Comparison of ENCODE assay signal across 9 cellular contexts in the genomic region with DNA sequence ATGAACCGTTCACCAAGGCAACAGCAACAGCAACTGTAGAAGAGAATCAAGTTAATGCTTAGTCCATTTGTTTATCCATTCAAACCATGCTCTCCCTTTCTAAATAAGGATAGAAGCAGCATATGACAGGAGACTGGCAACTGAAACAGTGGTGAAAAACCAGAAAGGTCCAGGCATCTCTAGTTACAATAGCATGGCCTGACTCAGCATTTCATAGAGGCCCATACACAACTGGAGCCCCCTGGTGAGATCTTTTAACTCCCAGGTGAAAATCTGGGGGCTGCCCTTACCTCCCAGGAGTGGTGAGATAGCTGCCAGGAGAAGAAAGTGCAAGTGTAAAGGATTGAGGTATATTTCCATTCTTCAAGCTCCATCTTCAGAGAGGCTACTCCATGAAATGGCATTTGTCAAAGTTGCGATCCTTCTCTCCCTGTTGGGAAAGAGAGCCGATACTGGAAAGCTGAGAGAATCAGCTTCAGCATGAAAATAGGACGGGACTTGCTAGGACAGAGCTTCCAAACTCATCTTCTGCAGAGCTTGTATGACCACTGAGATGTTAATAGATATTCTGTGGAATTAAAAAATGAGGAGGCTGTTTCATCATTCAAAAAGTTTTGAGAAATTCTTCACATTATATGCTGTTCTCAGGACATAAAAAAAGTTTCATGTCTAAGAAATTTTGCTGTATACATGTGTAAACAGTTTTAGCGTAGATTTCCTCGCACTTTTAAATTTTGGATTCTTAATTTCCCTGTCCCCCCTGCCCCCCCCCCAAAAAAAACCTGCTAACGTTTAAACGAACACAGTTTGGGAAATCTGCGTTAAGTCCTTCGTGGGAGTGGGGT. TPM values are rescaled to one million over a fixed set of nuclear protein-coding genes. Genes with fewer than 3 reads are reported as not detected.
A peak's percentile ranks its signal among the peaks of the same experiment; 100 is the strongest.
DNase-seq lines count a peak whose midpoint lies in the region; ATAC-seq lines count a peak whose summit lies in the region.
"Had no signal": no experiment of that assay in that cellular context is flagged by ENCODE, and none has a peak within 500 bp of the region (broad histone marks: within the 10 kb centered on the region; RNA-seq: fewer than 3 reads in every experiment).

No MANE protein-coding gene starts in this region.

- ATAC-seq in right cardiac atrium (no peak), GM21576 (IDR thresholded peaks at IDR 0.05; ENCODE audit: unreplicated experiment) (no peak), GM19023 (IDR thresholded peaks at IDR 0.05; ENCODE audit: unreplicated experiment) (no peak)

- no peak overlapping the region for H3K4me3 ChIP-seq in right cardiac atrium (ENCODE audit: low read length)
- no peak overlapping the region for H3K4me3 ChIP-seq in skeletal muscle tissue (ENCODE audit: low read length in 3 of 3)

- H3K4me1 ChIP-seq in right cardiac atrium (ENCODE audit: control insufficient read depth, insufficient read depth, low read length) (peaks cover 3% of the 10 kb centered on the region), skeletal muscle tissue (ENCODE audit: control insufficient read depth in 3 of 3, insufficient read depth in 3 of 3, low read length in 3 of 3) (peaks cover 4 to 9% (median 9%) of the 10 kb centered on the region in 3 donors)

- no peak overlapping the region for H3K9ac ChIP-seq in skeletal muscle tissue (ENCODE audit: low read depth in 1 of 3, low read length in 3 of 3)

- WGBS in right cardiac atrium = 51% methylated on average over 10 of the region's 10 CpGs

- H3K9me3 ChIP-seq in right cardiac atrium (ENCODE audit: control insufficient read depth, low read length) = no peaks in the 10 kb centered on the region
- H3K9me3 ChIP-seq in skeletal muscle tissue (ENCODE audit: control insufficient read depth in 3 of 3, low read length in 3 of 3) = no peaks in the 10 kb centered on the region

- peak overlapping the region; percentile 52 for H3K27ac ChIP-seq in right cardiac atrium (ENCODE audit: low read length)
- peak overlapping the region; percentile 49 for H3K27ac ChIP-seq in skeletal muscle tissue (ENCODE audit: low read depth, low read length)

- intact Hi-C loops in right cardiac atrium (cut with DNase I) = loop anchor here in 3 of 4 donors (5.0 to 10.0 kb wide), 4 partner anchors 86 to 139 kb away; no protein-coding TSS in a partner anchor

- H3K27me3 ChIP-seq in right cardiac atrium (ENCODE audit: control insufficient read depth, insufficient read depth) (no peaks in the 10 kb centered on the region), skeletal muscle tissue (ENCODE audit: control insufficient read depth in 3 of 3, insufficient read depth in 3 of 3, low read length in 3 of 3) (no peaks in the 10 kb centered on the region)

- DNase-seq in NCI-H345 (lab: John Stamatoyannopoulos, UW) (peak; percentile 38), NCI-H345 treated with DMSO at 0.1 percent for 48 hours (lab: John Stamatoyannopoulos, UW; ENCODE audit: unreplicated experiment) (no peak), RPMI8226 (peak; percentile 25), right cardiac atrium (no peak), AML-193 (lab: John Stamatoyannopoulos, UW) (no peak)

- no peaks in the 10 kb centered on the region for H3K36me3 ChIP-seq in skeletal muscle tissue (ENCODE audit: control insufficient read depth in 3 of 3, insufficient read depth in 3 of 3, low read length in 3 of 3)

RNA-seq across cellular contexts. Expression of a gene that starts 10.9 kb away (rescaled TPM):
- total RNA-seq in right cardiac atrium (10 to 100 TPM; 10.9 to 20.3 (median 17.7) TPM), skeletal muscle tissue (2.1 TPM)
- 10.3 TPM for polyA plus RNA-seq in right cardiac atrium
- total RNA-seq: T-helper 17 cell had no signal

Comparison
In these comparisons a context has a peak if more than half of its experiments do, and no peak if none do; other contexts are left out.
1. DNase-seq: peak in NCI-H345 (single experiment) and RPMI8226 (single experiment); none in NCI-H345 treated with DMSO at 0.1 percent for 48 hours (single experiment), right cardiac atrium (0 of 3) and AML-193 (0 of 2).